ENCODE assay signal across 20 cellular contexts in the genomic region with DNA sequence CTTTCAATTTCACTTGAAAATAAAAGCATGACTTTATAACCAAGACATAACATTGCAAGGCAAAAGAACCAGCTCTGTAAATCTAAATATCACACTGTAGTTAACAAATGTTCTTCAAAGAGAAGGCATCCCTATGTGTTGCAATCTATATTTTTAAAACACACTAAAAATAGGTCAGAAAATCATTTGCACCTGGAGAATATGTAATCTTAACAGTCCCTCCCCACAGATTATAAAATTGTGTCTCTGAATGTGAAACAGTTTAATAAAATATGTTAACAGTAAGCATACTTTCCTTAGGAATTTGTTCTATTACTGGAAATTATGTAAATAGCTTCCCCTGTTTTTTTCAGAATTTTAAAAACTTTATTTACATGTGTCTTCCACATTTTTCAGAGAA.
"Had no signal": no experiment of that assay in that cellular context is flagged by ENCODE, and none has a peak within 500 bp of the region (broad histone marks: within the 10 kb centered on the region; RNA-seq: fewer than 3 reads in every experiment).

No MANE protein-coding gene starts in this region.

- H3K4me3 ChIP-seq: SJSA1, SK-N-MC had no signal

- H3K9me3 ChIP-seq: SJSA1 had no signal

- H3K27me3 ChIP-seq: SJSA1 had no signal

- H3K4me1 ChIP-seq: SJSA1 had no signal

- H3K36me3 ChIP-seq: SJSA1 had no signal

- DNase-seq: Karpas-422, KG1, MM.1S, NCI-H1092 treated with DMSO at 0.1 percent for 48 hours, NCI-H1436, NCI-H187, NCI-H2029, NCI-H2081 treated with DMSO at 0.1 percent for 48 hours, NCI-H2171, NCI-H226, NCI-H446, NCI-H510A, NCI-H524 treated with DMSO at 0.1 percent for 48 hours, NCI-H69, NCI-H774, Right ventricle myocardium superior, RPMI8226, SIG-M5 had no signal
